ENCODE assay signal across 30 cellular contexts in the genomic region with DNA sequence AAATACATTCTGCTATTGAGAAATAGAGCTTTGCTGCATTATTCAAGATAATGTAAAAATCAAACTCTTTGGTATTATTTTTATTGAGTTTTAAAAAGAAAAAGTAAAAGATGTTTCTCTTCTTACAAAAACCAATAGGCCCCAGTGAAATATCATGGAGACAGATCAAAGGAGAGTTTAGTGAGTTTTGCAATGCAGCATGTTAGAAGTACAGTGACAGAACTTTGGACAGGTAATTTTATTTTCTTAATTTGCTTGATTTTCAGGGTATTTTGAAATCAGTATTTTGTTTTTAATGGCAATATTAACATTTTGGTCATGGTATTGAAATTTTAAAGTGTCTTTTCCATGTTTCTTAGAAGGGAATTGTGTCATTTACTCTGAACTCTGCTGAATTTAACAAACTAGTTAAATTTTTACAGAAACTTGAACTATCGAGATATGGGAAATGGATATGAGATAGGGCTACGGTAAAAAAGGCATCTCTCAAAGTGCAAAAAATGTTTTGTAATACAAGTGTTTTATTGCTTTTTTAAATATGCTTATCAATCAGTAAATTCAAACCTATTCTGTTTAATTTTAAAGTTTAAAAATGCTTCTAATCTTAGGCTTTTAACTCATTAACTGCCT.
"Had no signal": no experiment of that assay in that cellular context is flagged by ENCODE, and none has a peak within 500 bp of the region (broad histone marks: within the 10 kb centered on the region; RNA-seq: fewer than 3 reads in every experiment).

No MANE protein-coding gene starts in this region.

- H3K9ac ChIP-seq: neural progenitor cell, parathyroid adenoma had no signal

- H3K4me3 Mint-ChIP-seq: natural killer cell; nephron; neural progenitor cell; stimulated activated memory B cell treated with anti-CD40 and anti-IgM and Interleukin-4, amounts not matched to agents 10 μg/mL and 1 μg/mL and 100 μg/mL, for 72 hours; stimulated activated naive CD8-positive, alpha-beta T cell treated with anti-CD3 and anti-CD28 coated beads, Interleukin-15, amount 100 ng/mL, for 72 hours; type B pancreatic cell had no signal

- H3K4me3 ChIP-seq: neural progenitor cell, ovary, psoas muscle, skin epidermis, smooth muscle cell, spleen, suprapubic skin, testis, tibial artery, transverse colon, upper lobe of right lung, uterus had no signal

- ATAC-seq: natural killer cell; psoas muscle; right cardiac atrium; sciatic nerve; stimulated activated memory B cell treated with anti-CD40 and anti-IgM and Interleukin-4, amounts not matched to agents 10 μg/mL and 1 μg/mL and 100 μg/mL, for 72 hours; stimulated activated naive CD8-positive, alpha-beta T cell treated with anti-CD3 and anti-CD28 coated beads, Interleukin-15, amount 100 ng/mL, for 72 hours; stimulated activated naive CD8-positive, alpha-beta T cell treated with anti-CD3 and anti-CD28 coated beads, Interleukin-15, Interleukin-2, amounts not matched to agents 100 U/mL and 50 U/mL, for 24 hours; upper lobe of right lung had no signal

- H3K27me3 Mint-ChIP-seq: progenitor cell of endocrine pancreas; stimulated activated memory B cell treated with anti-CD40 and anti-IgM and Interleukin-4, amounts not matched to agents 10 μg/mL and 1 μg/mL and 100 μg/mL, for 72 hours; stimulated activated naive CD8-positive, alpha-beta T cell treated with anti-CD3 and anti-CD28 coated beads, Interleukin-15, amount 100 ng/mL, for 72 hours; type B pancreatic cell had no signal

- H3K27ac ChIP-seq: neural progenitor cell, ovary, parathyroid adenoma, psoas muscle, skin epidermis, spleen, suprapubic skin, testis, tibial artery, transverse colon, upper lobe of right lung, uterus had no signal

- H3K9me3 ChIP-seq: ovary, psoas muscle, spleen, suprapubic skin, testis, tibial artery, transverse colon, upper lobe of right lung, uterus had no signal

- H2AFZ ChIP-seq: neural progenitor cell, parathyroid adenoma had no signal

- H3K36me3 ChIP-seq: ovary, uterus had no signal

- H3K27me3 ChIP-seq: neural progenitor cell, ovary, spleen, suprapubic skin, testis, tibial artery, transverse colon, upper lobe of right lung, uterus had no signal

- H3K79me2 ChIP-seq: parathyroid adenoma had no signal

- H3K4me1 Mint-ChIP-seq: natural killer cell, nephron had no signal

- H3K4me1 ChIP-seq: neural progenitor cell, parathyroid adenoma, psoas muscle, spleen, suprapubic skin, testis, upper lobe of right lung, uterus had no signal

- H3K27ac Mint-ChIP-seq: natural killer cell; nephron; neural progenitor cell; progenitor cell of endocrine pancreas; stimulated activated memory B cell treated with anti-CD40 and anti-IgM and Interleukin-4, amounts not matched to agents 10 μg/mL and 1 μg/mL and 100 μg/mL, for 72 hours; stimulated activated naive CD8-positive, alpha-beta T cell treated with anti-CD3 and anti-CD28 coated beads, Interleukin-15, amount 100 ng/mL, for 72 hours; type B pancreatic cell had no signal

- H3K4me2 ChIP-seq: neural progenitor cell, smooth muscle cell had no signal

- H3K9me3 Mint-ChIP-seq: natural killer cell; nephron; neural progenitor cell; stimulated activated memory B cell treated with anti-CD40 and anti-IgM and Interleukin-4, amounts not matched to agents 10 μg/mL and 1 μg/mL and 100 μg/mL, for 72 hours; stimulated activated naive CD8-positive, alpha-beta T cell treated with anti-CD3 and anti-CD28 coated beads, Interleukin-15, amount 100 ng/mL, for 72 hours; type B pancreatic cell had no signal

- DNase-seq: natural killer cell; occipital lobe; ovary; psoas muscle; right cardiac atrium; spleen; stimulated activated CD4-positive, alpha-beta T cell treated with anti-CD3 and anti-CD28 coated beads, Interleukin-12 subunit alpha, Interleukin-12 subunit beta, amount 100 ng/mL, for 4 hours; stimulated activated CD4-positive, alpha-beta T cell treated with anti-CD3 and anti-CD28 coated beads, Interleukin-1b, Interleukin-23, amount 100 ng/mL, for 48 hours; stimulated activated CD4-positive, alpha-beta T cell treated with anti-CD3 and anti-CD28 coated beads, Interleukin-4, amount 100 ng/mL, for 1 hour; stimulated activated CD4-positive, alpha-beta T cell treated with anti-CD3 and anti-CD28 coated beads, Interleukin-4, amount 100 ng/mL, for 4 hours; stimulated activated CD8-positive, alpha-beta memory T cell treated with anti-CD3 and anti-CD28 coated beads, Interleukin-4, amount 100 ng/mL, for 48 hours; stimulated activated naive CD4-positive, alpha-beta T cell; stimulated activated naive CD8-positive, alpha-beta T cell treated with anti-CD3 and anti-CD28 coated beads, Interleukin-15, amount 100 ng/mL, for 72 hours; stimulated activated naive CD8-positive, alpha-beta T cell treated with anti-CD3 and anti-CD28 coated beads, Interleukin-15, Interleukin-2, amounts not matched to agents 100 U/mL and 50 U/mL, for 24 hours; substantia nigra; testis; tibial artery; transverse colon; upper lobe of right lung; uterus had no signal
